9 cellular contexts compared by ENCODE assay signal in genomic region chr15:98983333-98983732, GRCh38. TPM values are rescaled to one million over a fixed set of nuclear protein-coding genes. Genes with fewer than 3 reads are reported as not detected.
A peak's percentile ranks its signal among the peaks of the same experiment; 100 is the strongest.
DNase-seq lines count a peak whose midpoint lies in the region; ATAC-seq and TF ChIP-seq lines count a peak whose summit lies in the region.
"Had no signal": no experiment of that assay in that cellular context is flagged by ENCODE, and none has a peak within 500 bp of the region (broad histone marks: within the 10 kb centered on the region; RNA-seq: fewer than 3 reads in every experiment).

No MANE protein-coding gene starts in this region.

- BruUV-seq in Caco-2 (replicated peaks; lab: Mats Ljungman, UMichigan), result no TSS peak

- TF ChIP-seq CTCF in Caco-2 (IDR thresholded peaks at IDR 0.05; ENCODE audit: insufficient read depth in 1 of 2, low read depth in 1 of 2, low read length in 1 of 2, severe bottlenecking in 1 of 2, unreplicated experiment in 1 of 2), result no peak

- peaks cover 0 to 15% (median 0%) of the 10 kb centered on the region in 3 experiments for H3K9me3 ChIP-seq in naive thymus-derived CD4-positive, alpha-beta T cell (ENCODE audit: control insufficient read depth in 2 of 3, low read length in 3 of 3)
- H3K9me3 ChIP-seq in Caco-2, result peaks cover 5% of the 10 kb centered on the region; the same call in 1 of the 2 replicates

- no peaks in the 10 kb centered on the region for H3K36me3 ChIP-seq in naive thymus-derived CD4-positive, alpha-beta T cell (ENCODE audit: control insufficient read depth in 2 of 3, insufficient read depth in 3 of 3, low read length in 3 of 3)
- H3K36me3 ChIP-seq in Caco-2 (ENCODE audit: control insufficient read depth, insufficient read depth, low read length), result no peaks in the 10 kb centered on the region

- CTCF ChIA-PET in naive thymus-derived CD4-positive, alpha-beta T cell (lab: Charles Lee), result no interaction called here
- CTCF ChIA-PET in Caco-2 (lab: Charles Lee), result interaction anchor here (0.6 kb wide), 1 partner anchor 82 kb away, joined by 3 read pairs; no protein-coding TSS in a partner anchor

- peak; percentile 27 for DNase-seq in DMS79 (lab: John Stamatoyannopoulos, UW)
- peak; percentile 33 for DNase-seq in NCI-H2227 treated with DMSO at 0.1 percent for 48 hours (lab: John Stamatoyannopoulos, UW)
- DNase-seq in dedifferentiated amniotic fluid mesenchymal stem cell (ENCODE audit: extremely low spot score), result peak; percentile 76
- no peak for DNase-seq in naive thymus-derived CD4-positive, alpha-beta T cell
- no peak for DNase-seq in NCI-H526 treated with DMSO at 0.1 percent for 48 hours (lab: John Stamatoyannopoulos, UW)
- DNase-seq in NCI-H2081 (lab: John Stamatoyannopoulos, UW), result no peak
- no peak for DNase-seq in Caco-2
- DNase-seq: activated CD4-positive, alpha-beta T cell treated with anti-CD3 and anti-CD28 coated beads, Interleukin-2, amount 50 U/mL, for 4 hours had no signal

- no peaks in the 10 kb centered on the region for H3K4me1 ChIP-seq in naive thymus-derived CD4-positive, alpha-beta T cell (ENCODE audit: control insufficient read depth in 2 of 2, insufficient read depth in 2 of 2, low read length in 2 of 2)
- no peaks in the 10 kb centered on the region for H3K4me1 ChIP-seq in Caco-2

- intact Hi-C loops in naive thymus-derived CD4-positive, alpha-beta T cell (cut with micrococcal nuclease), result no loop called here
- intact Hi-C loops in Caco-2 (cut with micrococcal nuclease; ENCODE audit: unreplicated experiment), result no loop called here

- H3K9me3 Mint-ChIP-seq in naive thymus-derived CD4-positive, alpha-beta T cell, result peaks cover 5 to 28% (median 15%) of the 10 kb centered on the region in 11 donors
- peaks cover 18% of the 10 kb centered on the region for H3K9me3 Mint-ChIP-seq in Caco-2 (ENCODE audit: unreplicated experiment)

- no peak overlapping the region for H3K27ac Mint-ChIP-seq in naive thymus-derived CD4-positive, alpha-beta T cell
- H3K27ac Mint-ChIP-seq in Caco-2 (ENCODE audit: unreplicated experiment), result no peak overlapping the region

- H3K27me3 ChIP-seq in naive thymus-derived CD4-positive, alpha-beta T cell (ENCODE audit: control insufficient read depth in 2 of 2, insufficient read depth in 2 of 2, low read length in 2 of 2), result no peaks in the 10 kb centered on the region
- no peaks in the 10 kb centered on the region for H3K27me3 ChIP-seq in Caco-2 (replicated peaks; ENCODE audit: control insufficient read depth, insufficient read depth, low read length)

- peak; percentile 29 for ATAC-seq in naive thymus-derived CD4-positive, alpha-beta T cell
- no peak for ATAC-seq in HG03442 (IDR thresholded peaks at IDR 0.05; ENCODE audit: unreplicated experiment)

- no peak overlapping the region for H3K4me3 ChIP-seq in naive thymus-derived CD4-positive, alpha-beta T cell (ENCODE audit: low read length)
- no peak overlapping the region for H3K4me3 ChIP-seq in Caco-2 (ENCODE audit: low read depth, low read length)

- no peak overlapping the region for H3K4me3 Mint-ChIP-seq in naive thymus-derived CD4-positive, alpha-beta T cell
- no peak overlapping the region for H3K4me3 Mint-ChIP-seq in Caco-2 (ENCODE audit: unreplicated experiment)

- no peaks in the 10 kb centered on the region for H3K4me1 Mint-ChIP-seq in naive thymus-derived CD4-positive, alpha-beta T cell
- H3K4me1 Mint-ChIP-seq in Caco-2 (ENCODE audit: low read depth, unreplicated experiment), result no peaks in the 10 kb centered on the region

- peaks cover 0 to 25% (median 17%) of the 10 kb centered on the region in 5 donors for H3K27me3 Mint-ChIP-seq in naive thymus-derived CD4-positive, alpha-beta T cell
- H3K27me3 Mint-ChIP-seq in Caco-2 (ENCODE audit: insufficient read depth, unreplicated experiment), result no peaks in the 10 kb centered on the region

- POLR2A ChIA-PET in naive thymus-derived CD4-positive, alpha-beta T cell (lab: Charles Lee), result no interaction called here
- POLR2A ChIA-PET in Caco-2 (lab: Charles Lee), result no interaction called here

- H3K27ac ChIP-seq in naive thymus-derived CD4-positive, alpha-beta T cell (ENCODE audit: low read depth, low read length), result no peak overlapping the region

- peaks cover 0 to 16% (median 5%) of the 10 kb centered on the region in 5 donors for H3K36me3 Mint-ChIP-seq in naive thymus-derived CD4-positive, alpha-beta T cell
- H3K36me3 Mint-ChIP-seq in Caco-2 (ENCODE audit: insufficient read depth, unreplicated experiment), result no peaks in the 10 kb centered on the region

RNA-seq across cellular contexts. Expression of gene PGPEP1L, which starts 24.3 kb away (rescaled TPM):
- not detected for total RNA-seq in naive thymus-derived CD4-positive, alpha-beta T cell
- polyA plus RNA-seq in naive thymus-derived CD4-positive, alpha-beta T cell, result not detected
- total RNA-seq in Caco-2 (2022), result not detected in 2 replicates

Comparison
In these comparisons a context has a peak if more than half of its experiments do, and no peak if none do; other contexts are left out.
1. DNase-seq: peak in DMS79 (single experiment), NCI-H2227 treated with DMSO at 0.1 percent for 48 hours (single experiment) and dedifferentiated amniotic fluid mesenchymal stem cell (single experiment); none in naive thymus-derived CD4-positive, alpha-beta T cell (0 of 9), NCI-H526 treated with DMSO at 0.1 percent for 48 hours (single experiment), NCI-H2081 (0 of 2) and Caco-2 (0 of 2).